ENCODE assay signal across 19 cellular contexts in the genomic region with DNA sequence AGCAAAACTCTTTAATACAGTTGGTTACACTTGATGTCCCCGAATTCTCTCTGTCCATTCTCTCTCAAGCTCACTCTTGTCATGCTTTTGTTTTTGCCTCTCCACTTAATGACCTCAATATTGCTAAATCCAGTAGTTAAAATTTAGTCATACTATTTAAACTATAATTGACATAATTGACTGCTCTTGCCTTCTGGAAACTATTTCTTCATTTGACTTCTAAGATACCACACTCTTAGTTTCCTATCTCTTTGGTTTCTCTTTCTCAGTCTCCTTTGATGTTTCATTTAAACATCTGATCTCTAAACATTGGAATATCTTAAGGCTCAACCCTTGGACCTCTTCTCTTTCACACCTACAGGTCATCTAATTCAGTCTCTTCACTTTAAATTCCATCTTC.
DNase-seq lines count a peak whose midpoint lies in the region; ATAC-seq and TF ChIP-seq lines count a peak whose summit lies in the region.
"Had no signal": no experiment of that assay in that cellular context is flagged by ENCODE, and none has a peak within 500 bp of the region (broad histone marks: within the 10 kb centered on the region; RNA-seq: fewer than 3 reads in every experiment).

No MANE protein-coding gene starts in this region.

- no peaks in the 10 kb centered on the region for H3K4me1 ChIP-seq in A673 (ENCODE audit: insufficient read depth, low read length, poor library complexity, severe bottlenecking)
- H3K4me1 ChIP-seq: A549, BLaER1 had no signal

- H3K36me3 ChIP-seq in A673 (ENCODE audit: insufficient read depth, low read length, poor library complexity, severe bottlenecking), result no peaks in the 10 kb centered on the region
- H3K36me3 ChIP-seq: BLaER1 had no signal

- intact Hi-C loops in activated CD8-positive, alpha-beta T cell treated with anti-CD3 and anti-CD28 coated beads for 36 hours (cut with micrococcal nuclease), result no loop called here
- intact Hi-C loops in A673 (cut with micrococcal nuclease; ENCODE audit: unreplicated experiment), result no loop called here

- POLR2A ChIA-PET in activated CD8-positive, alpha-beta T cell treated with anti-CD3 and anti-CD28 coated beads for 36 hours (lab: Charles Lee), result no interaction called here
- POLR2A ChIA-PET in activated CD8-positive, alpha-beta T cell treated with anti-CD3 and anti-CD28 coated beads, Interleukin-2, amount 10 ng/mL, durations not matched to agents 7 days and 5 days (lab: Charles Lee), result no interaction called here
- POLR2A ChIA-PET in A673 (lab: Charles Lee; ENCODE audit: low non-redundant PET), result no interaction called here

- H3K27ac Mint-ChIP-seq in activated CD8-positive, alpha-beta T cell treated with anti-CD3 and anti-CD28 coated beads for 36 hours, result no peak overlapping the region
- H3K27ac Mint-ChIP-seq in activated CD8-positive, alpha-beta T cell treated with anti-CD3 and anti-CD28 coated beads, Interleukin-2, amount 10 ng/mL, durations not matched to agents 7 days and 5 days, result no peak overlapping the region
- H3K27ac Mint-ChIP-seq in activated naive CD8-positive, alpha-beta T cell treated with anti-CD3 and anti-CD28 coated beads, Interleukin-2, amount 50 U/mL, for 24 hours, result no peak overlapping the region
- H3K27ac Mint-ChIP-seq in activated naive CD8-positive, alpha-beta T cell treated with anti-CD3 and anti-CD28 coated beads for 36 hours, result no peak overlapping the region
- H3K27ac Mint-ChIP-seq in stimulated activated naive CD8-positive, alpha-beta T cell treated with anti-CD3 and anti-CD28 coated beads, Interleukin-15, amount 100 ng/mL, for 72 hours, result no peak overlapping the region
- H3K27ac Mint-ChIP-seq: CD14-positive monocyte; CD4-positive, alpha-beta memory T cell; GM23338 had no signal

- no peak overlapping the region for H3K4me3 Mint-ChIP-seq in activated CD8-positive, alpha-beta T cell treated with anti-CD3 and anti-CD28 coated beads for 36 hours
- H3K4me3 Mint-ChIP-seq in activated CD8-positive, alpha-beta T cell treated with anti-CD3 and anti-CD28 coated beads, Interleukin-2, amount 10 ng/mL, durations not matched to agents 7 days and 5 days, result no peak overlapping the region
- no peak overlapping the region for H3K4me3 Mint-ChIP-seq in activated naive CD8-positive, alpha-beta T cell treated with anti-CD3 and anti-CD28 coated beads, Interleukin-2, amount 50 U/mL, for 24 hours
- H3K4me3 Mint-ChIP-seq in activated naive CD8-positive, alpha-beta T cell treated with anti-CD3 and anti-CD28 coated beads for 36 hours, result no peak overlapping the region
- peak overlapping the region in 1 of 2 donors; percentile 4 for H3K4me3 Mint-ChIP-seq in stimulated activated naive CD8-positive, alpha-beta T cell treated with anti-CD3 and anti-CD28 coated beads, Interleukin-15, amount 100 ng/mL, for 72 hours
- H3K4me3 Mint-ChIP-seq: CD14-positive monocyte, GM23338 had no signal

- H3K27me3 ChIP-seq in A673 (replicated peaks; ENCODE audit: insufficient read depth, low read depth, low read length, poor library complexity), result peaks cover 59% of the 10 kb centered on the region
- H3K27me3 ChIP-seq: BLaER1 had no signal

- no peaks in the 10 kb centered on the region for H3K9me3 ChIP-seq in A673 (ENCODE audit: low read depth, low read length, poor library complexity, severe bottlenecking)
- H3K9me3 ChIP-seq: A549, BLaER1 had no signal

- H3K27me3 Mint-ChIP-seq in activated CD8-positive, alpha-beta T cell treated with anti-CD3 and anti-CD28 coated beads for 36 hours, result peaks cover 4% of the 10 kb centered on the region
- no peaks in the 10 kb centered on the region for H3K27me3 Mint-ChIP-seq in activated CD8-positive, alpha-beta T cell treated with anti-CD3 and anti-CD28 coated beads, Interleukin-2, amount 10 ng/mL, durations not matched to agents 7 days and 5 days (ENCODE audit: low read depth)
- peaks cover 9% of the 10 kb centered on the region for H3K27me3 Mint-ChIP-seq in activated naive CD8-positive, alpha-beta T cell treated with anti-CD3 and anti-CD28 coated beads, Interleukin-2, amount 50 U/mL, for 24 hours
- H3K27me3 Mint-ChIP-seq in activated naive CD8-positive, alpha-beta T cell treated with anti-CD3 and anti-CD28 coated beads for 36 hours, result peaks cover 9% of the 10 kb centered on the region
- peaks cover 7% of the 10 kb centered on the region for H3K27me3 Mint-ChIP-seq in stimulated activated naive CD8-positive, alpha-beta T cell treated with anti-CD3 and anti-CD28 coated beads, Interleukin-15, amount 100 ng/mL, for 72 hours

- no peak overlapping the region for H3K27ac ChIP-seq in A673 (ENCODE audit: low read depth, low read length, poor library complexity, severe bottlenecking)
- H3K27ac ChIP-seq: 22Rv1, A549, BLaER1, HL-60 had no signal

- no peak for TF ChIP-seq CTCF in activated CD8-positive, alpha-beta T cell treated with anti-CD3 and anti-CD28 coated beads for 36 hours (IDR thresholded peaks at IDR 0.05)
- no peak for TF ChIP-seq CTCF in A673 (conservative IDR thresholded peaks at IDR 0.05; ENCODE audit: low read depth, low read length)

- peak; percentile 30 for ATAC-seq in activated CD8-positive, alpha-beta T cell treated with anti-CD3 and anti-CD28 coated beads for 36 hours
- no peak for ATAC-seq in activated CD8-positive, alpha-beta T cell treated with anti-CD3 and anti-CD28 coated beads, Interleukin-2, amount 10 ng/mL, durations not matched to agents 7 days and 5 days
- ATAC-seq in activated naive CD8-positive, alpha-beta T cell treated with anti-CD3 and anti-CD28 coated beads, Interleukin-2, amount 50 U/mL, for 24 hours, result peak; percentile 75
- ATAC-seq in stimulated activated naive CD8-positive, alpha-beta T cell treated with anti-CD3 and anti-CD28 coated beads, Interleukin-15, amount 100 ng/mL, for 72 hours, result peak; percentile 76
- ATAC-seq: A549, GM23338 had no signal

- no peaks in the 10 kb centered on the region for H3K36me3 Mint-ChIP-seq in activated CD8-positive, alpha-beta T cell treated with anti-CD3 and anti-CD28 coated beads for 36 hours (ENCODE audit: low read depth)
- no peaks in the 10 kb centered on the region for H3K36me3 Mint-ChIP-seq in activated CD8-positive, alpha-beta T cell treated with anti-CD3 and anti-CD28 coated beads, Interleukin-2, amount 10 ng/mL, durations not matched to agents 7 days and 5 days (ENCODE audit: low read depth)
- H3K36me3 Mint-ChIP-seq in activated naive CD8-positive, alpha-beta T cell treated with anti-CD3 and anti-CD28 coated beads, Interleukin-2, amount 50 U/mL, for 24 hours (ENCODE audit: low read depth), result no peaks in the 10 kb centered on the region
- H3K36me3 Mint-ChIP-seq in activated naive CD8-positive, alpha-beta T cell treated with anti-CD3 and anti-CD28 coated beads for 36 hours, result peaks cover 2% of the 10 kb centered on the region
- H3K36me3 Mint-ChIP-seq: CD14-positive monocyte; CD4-positive, alpha-beta memory T cell had no signal

- no peak overlapping the region for H3K4me3 ChIP-seq in A673 (ENCODE audit: low read depth, low read length, poor library complexity, severe bottlenecking)
- H3K4me3 ChIP-seq: A549, BLaER1, GM23338 had no signal

- CTCF ChIA-PET in activated CD8-positive, alpha-beta T cell treated with anti-CD3 and anti-CD28 coated beads for 36 hours (lab: Charles Lee), result no interaction called here
- CTCF ChIA-PET in activated CD8-positive, alpha-beta T cell treated with anti-CD3 and anti-CD28 coated beads, Interleukin-2, amount 10 ng/mL, durations not matched to agents 7 days and 5 days (lab: Charles Lee), result no interaction called here
- CTCF ChIA-PET in A673 (lab: Charles Lee), result no interaction called here

- H3K9me3 Mint-ChIP-seq in activated CD8-positive, alpha-beta T cell treated with anti-CD3 and anti-CD28 coated beads for 36 hours, result no peaks in the 10 kb centered on the region
- H3K9me3 Mint-ChIP-seq in activated CD8-positive, alpha-beta T cell treated with anti-CD3 and anti-CD28 coated beads, Interleukin-2, amount 10 ng/mL, durations not matched to agents 7 days and 5 days (ENCODE audit: insufficient read depth), result no peaks in the 10 kb centered on the region
- peaks cover 3% of the 10 kb centered on the region for H3K9me3 Mint-ChIP-seq in activated naive CD8-positive, alpha-beta T cell treated with anti-CD3 and anti-CD28 coated beads, Interleukin-2, amount 50 U/mL, for 24 hours
- H3K9me3 Mint-ChIP-seq in activated naive CD8-positive, alpha-beta T cell treated with anti-CD3 and anti-CD28 coated beads for 36 hours, result peaks cover 2% of the 10 kb centered on the region
- H3K9me3 Mint-ChIP-seq in stimulated activated naive CD8-positive, alpha-beta T cell treated with anti-CD3 and anti-CD28 coated beads, Interleukin-15, amount 100 ng/mL, for 72 hours, result peaks cover 0 to 13% of the 10 kb centered on the region in 2 donors
- H3K9me3 Mint-ChIP-seq: GM23338 had no signal

- BruUV-seq in A673 (replicated peaks; lab: Mats Ljungman, UMichigan), result no TSS peak

- DNase-seq in NOMO-1 treated with DMSO at 0.1 percent for 48 hours (lab: John Stamatoyannopoulos, UW; ENCODE audit: unreplicated experiment) (peak; percentile 21), NOMO-1 treated with dmso at 0.1 percent for 144 hours (lab: John Stamatoyannopoulos, UW; ENCODE audit: unreplicated experiment) (no peak), A673 (ENCODE audit: low spot score) (no peak)
- DNase-seq in activated CD8-positive, alpha-beta T cell treated with anti-CD3 and anti-CD28 coated beads for 36 hours, result no peak
- DNase-seq in activated CD8-positive, alpha-beta T cell treated with anti-CD3 and anti-CD28 coated beads, Interleukin-2, amount 10 ng/mL, durations not matched to agents 7 days and 5 days, result no peak
- DNase-seq in activated naive CD8-positive, alpha-beta T cell treated with anti-CD3 and anti-CD28 coated beads, Interleukin-2, amount 50 U/mL, for 24 hours, result no peak
- DNase-seq in activated naive CD8-positive, alpha-beta T cell treated with anti-CD3 and anti-CD28 coated beads for 36 hours, result no peak
- DNase-seq in stimulated activated naive CD8-positive, alpha-beta T cell treated with anti-CD3 and anti-CD28 coated beads, Interleukin-15, amount 100 ng/mL, for 72 hours, result no peak
- DNase-seq: CD4-positive, alpha-beta memory T cell; DMS153; DMS79; GDM1; HCEC 1CT had no signal

- peaks cover 7% of the 10 kb centered on the region for H3K4me1 Mint-ChIP-seq in activated CD8-positive, alpha-beta T cell treated with anti-CD3 and anti-CD28 coated beads for 36 hours (ENCODE audit: low read depth)
- H3K4me1 Mint-ChIP-seq in activated CD8-positive, alpha-beta T cell treated with anti-CD3 and anti-CD28 coated beads, Interleukin-2, amount 10 ng/mL, durations not matched to agents 7 days and 5 days (ENCODE audit: low read depth), result no peaks in the 10 kb centered on the region
- H3K4me1 Mint-ChIP-seq in activated naive CD8-positive, alpha-beta T cell treated with anti-CD3 and anti-CD28 coated beads, Interleukin-2, amount 50 U/mL, for 24 hours, result peaks cover 8% of the 10 kb centered on the region
- H3K4me1 Mint-ChIP-seq in activated naive CD8-positive, alpha-beta T cell treated with anti-CD3 and anti-CD28 coated beads for 36 hours, result peaks cover 8% of the 10 kb centered on the region
- H3K4me1 Mint-ChIP-seq in stimulated activated naive CD8-positive, alpha-beta T cell treated with anti-CD3 and anti-CD28 coated beads, Interleukin-15, amount 100 ng/mL, for 72 hours, result peaks cover 8% of the 10 kb centered on the region
- H3K4me1 Mint-ChIP-seq: CD14-positive monocyte had no signal
